Comparison of ENCODE assay signal across 18 cellular contexts in genomic region chr14:68167019-68167716, GRCh38.
"Had no signal": no experiment of that assay in that cellular context is flagged by ENCODE, and none has a peak within 500 bp of the region (broad histone marks: within the 10 kb centered on the region; RNA-seq: fewer than 3 reads in every experiment).

No MANE protein-coding gene starts in this region.

- H3K27ac ChIP-seq: testis had no signal

- H3K4me1 Mint-ChIP-seq: activated B cell treated with CpG ODN at 0.5 μM for 24 hours; activated CD4-positive, alpha-beta T cell treated with anti-CD3 and anti-CD28 coated beads, Interleukin-2, amount 10 ng/mL, durations not matched to agents 7 days and 5 days; activated naive CD4-positive, alpha-beta T cell treated with anti-CD3 and anti-CD28 coated beads, Interleukin-2, amount 50 U/mL, for 24 hours; central memory CD8-positive, alpha-beta T cell had no signal

- DNase-seq: activated B cell treated with CpG ODN at 0.5 μM for 24 hours; activated CD4-positive, alpha-beta T cell treated with anti-CD3 and anti-CD28 coated beads, Interleukin-2, amount 10 ng/mL, durations not matched to agents 7 days and 5 days; activated effector memory CD4-positive, alpha-beta T cell treated with Interleukin-2 at 50 U/mL for 16 hours; dermis blood vessel endothelial cell; glutamatergic neuron; left cardiac atrium; stimulated activated CD4-positive, alpha-beta T cell treated with anti-CD3 and anti-CD28 coated beads, Interleukin-4, amount 100 ng/mL, for 1 hour; stimulated activated CD8-positive, alpha-beta memory T cell treated with anti-CD3 and anti-CD28 coated beads, Interleukin-4, amount 100 ng/mL, for 48 hours; stimulated activated naive CD8-positive, alpha-beta T cell treated with anti-CD3 and anti-CD28 coated beads, Interleukin-15, Interleukin-2, amounts not matched to agents 100 U/mL and 50 U/mL, for 24 hours; testis had no signal

- H3K9me3 Mint-ChIP-seq: activated B cell treated with CpG ODN at 0.5 μM for 24 hours; activated CD4-positive, alpha-beta T cell treated with anti-CD3 and anti-CD28 coated beads, Interleukin-2, amount 10 ng/mL, durations not matched to agents 7 days and 5 days; activated naive CD4-positive, alpha-beta T cell treated with anti-CD3 and anti-CD28 coated beads, Interleukin-2, amount 50 U/mL, for 24 hours; brain; central memory CD8-positive, alpha-beta T cell; natural killer cell treated with Interleukin-12 subunit alpha and Interleukin-12 subunit beta and Interleukin-15 and Interleukin-18, amount 100 ng/mL, for 72 hours; T-helper 1 cell treated with Interleukin-12 subunit alpha and Interleukin-12 subunit beta and Interleukin-4 antibody, amounts not matched to agents 30 μg/mL and 1 μg/mL, for 36 hours had no signal

- H3K4me3 ChIP-seq: lung, testis had no signal

- H3K36me3 Mint-ChIP-seq: activated naive CD4-positive, alpha-beta T cell treated with anti-CD3 and anti-CD28 coated beads, Interleukin-2, amount 50 U/mL, for 24 hours; brain; natural killer cell treated with Interleukin-12 subunit alpha and Interleukin-12 subunit beta and Interleukin-15 and Interleukin-18, amount 100 ng/mL, for 72 hours had no signal

- FAIRE-seq: endometrium had no signal

- H3K4me3 Mint-ChIP-seq: activated B cell treated with CpG ODN at 0.5 μM for 24 hours; activated CD4-positive, alpha-beta T cell treated with anti-CD3 and anti-CD28 coated beads, Interleukin-2, amount 10 ng/mL, durations not matched to agents 7 days and 5 days; activated naive CD4-positive, alpha-beta T cell treated with anti-CD3 and anti-CD28 coated beads, Interleukin-2, amount 50 U/mL, for 24 hours; brain; central memory CD8-positive, alpha-beta T cell; natural killer cell treated with Interleukin-12 subunit alpha and Interleukin-12 subunit beta and Interleukin-15 and Interleukin-18, amount 100 ng/mL, for 72 hours; T-helper 1 cell treated with Interleukin-12 subunit alpha and Interleukin-12 subunit beta and Interleukin-4 antibody, amounts not matched to agents 30 μg/mL and 1 μg/mL, for 36 hours had no signal

- H3K27me3 Mint-ChIP-seq: activated B cell treated with CpG ODN at 0.5 μM for 24 hours; activated CD4-positive, alpha-beta T cell treated with anti-CD3 and anti-CD28 coated beads, Interleukin-2, amount 10 ng/mL, durations not matched to agents 7 days and 5 days; activated naive CD4-positive, alpha-beta T cell treated with anti-CD3 and anti-CD28 coated beads, Interleukin-2, amount 50 U/mL, for 24 hours; central memory CD8-positive, alpha-beta T cell had no signal

- H3K27ac Mint-ChIP-seq: activated B cell treated with CpG ODN at 0.5 μM for 24 hours; activated CD4-positive, alpha-beta T cell treated with anti-CD3 and anti-CD28 coated beads, Interleukin-2, amount 10 ng/mL, durations not matched to agents 7 days and 5 days; activated naive CD4-positive, alpha-beta T cell treated with anti-CD3 and anti-CD28 coated beads, Interleukin-2, amount 50 U/mL, for 24 hours; natural killer cell treated with Interleukin-12 subunit alpha and Interleukin-12 subunit beta and Interleukin-15 and Interleukin-18, amount 100 ng/mL, for 72 hours; T-helper 1 cell treated with Interleukin-12 subunit alpha and Interleukin-12 subunit beta and Interleukin-4 antibody, amounts not matched to agents 30 μg/mL and 1 μg/mL, for 36 hours had no signal

- ATAC-seq: esophagus mucosa; left cardiac atrium; natural killer cell treated with Interleukin-12 subunit alpha and Interleukin-12 subunit beta and Interleukin-15 and Interleukin-18, amount 100 ng/mL, for 72 hours; stimulated activated naive CD8-positive, alpha-beta T cell treated with anti-CD3 and anti-CD28 coated beads, Interleukin-15, Interleukin-2, amounts not matched to agents 100 U/mL and 50 U/mL, for 24 hours had no signal

- H3K27me3 ChIP-seq: testis had no signal

- H3K9me3 ChIP-seq: testis had no signal
